13 cellular contexts compared by ENCODE assay signal in genomic region chr20:20334489-20334888, GRCh38. TPM values are rescaled to one million over a fixed set of nuclear protein-coding genes. Genes with fewer than 3 reads are reported as not detected.
DNase-seq lines count a peak whose midpoint lies in the region; ATAC-seq and TF ChIP-seq lines count a peak whose summit lies in the region.
"Had no signal": no experiment of that assay in that cellular context is flagged by ENCODE, and none has a peak within 500 bp of the region (broad histone marks: within the 10 kb centered on the region; RNA-seq: fewer than 3 reads in every experiment).

No MANE protein-coding gene starts in this region.

- peaks cover 6% of the 10 kb centered on the region for H3K27me3 Mint-ChIP-seq in glutamatergic neuron (ENCODE audit: unreplicated experiment)
- H3K27me3 Mint-ChIP-seq: CD4-positive, alpha-beta T cell had no signal

- H3K27ac Mint-ChIP-seq in glutamatergic neuron (ENCODE audit: unreplicated experiment) = no peak overlapping the region
- H3K27ac Mint-ChIP-seq: CD4-positive, alpha-beta T cell; WTC11 had no signal

- no peaks in the 10 kb centered on the region for H3K9me3 Mint-ChIP-seq in glutamatergic neuron (ENCODE audit: unreplicated experiment)
- H3K9me3 Mint-ChIP-seq: CD4-positive, alpha-beta T cell had no signal

- ATAC-seq in GM18499 (IDR thresholded peaks at IDR 0.05; ENCODE audit: insufficient read depth, unreplicated experiment) = peak; percentile 91
- peak; percentile 95 for ATAC-seq in GM19463 (IDR thresholded peaks at IDR 0.05; ENCODE audit: unreplicated experiment)
- peak; percentile 81 for ATAC-seq in HG02973 (IDR thresholded peaks at IDR 0.05; ENCODE audit: unreplicated experiment)
- ATAC-seq: WTC11 had no signal

- no peak overlapping the region for H3K4me3 Mint-ChIP-seq in glutamatergic neuron (ENCODE audit: unreplicated experiment)
- H3K4me3 Mint-ChIP-seq: CD4-positive, alpha-beta T cell; WTC11 had no signal

- DNase-seq in MV-4-11 (lab: John Stamatoyannopoulos, UW) (peak; percentile 8), NCI-H1048 (lab: John Stamatoyannopoulos, UW) (no peak), NCI-H82 treated with DMSO at 0.1 percent for 48 hours (lab: John Stamatoyannopoulos, UW; ENCODE audit: unreplicated experiment) (no peak), glutamatergic neuron (no peak)
- no peak for DNase-seq in activated CD4-positive, CD25-positive, alpha-beta regulatory T cell (lab: John Stamatoyannopoulos, UW)
- DNase-seq: CD4-positive, alpha-beta T cell; PC-9; stimulated activated CD4-positive, alpha-beta T cell treated with anti-CD3 and anti-CD28 coated beads, Interleukin-2, amount 100 ng/mL, for 24 hours had no signal

- TF ChIP-seq CTCF in glutamatergic neuron (IDR thresholded peaks at IDR 0.05; ENCODE audit: partially characterized antibody, unreplicated experiment) = no peak

- H3K4me1 Mint-ChIP-seq in glutamatergic neuron (ENCODE audit: low read depth, unreplicated experiment) = peaks cover 5% of the 10 kb centered on the region
- H3K4me1 Mint-ChIP-seq: WTC11 had no signal

- peaks cover 11% of the 10 kb centered on the region for H3K36me3 Mint-ChIP-seq in glutamatergic neuron (ENCODE audit: unreplicated experiment)
- H3K36me3 Mint-ChIP-seq: WTC11 had no signal

RNA-seq across cellular contexts. Expression of gene INSM1, which starts 33.4 kb away (rescaled TPM):
- total RNA-seq in glutamatergic neuron (ENCODE audit: unreplicated experiment) = 332 TPM
- total RNA-seq: CD4-positive, alpha-beta T cell; PC-9; thoracic aorta had no signal
